ENCODE assay signal across 22 cellular contexts in the genomic region with DNA sequence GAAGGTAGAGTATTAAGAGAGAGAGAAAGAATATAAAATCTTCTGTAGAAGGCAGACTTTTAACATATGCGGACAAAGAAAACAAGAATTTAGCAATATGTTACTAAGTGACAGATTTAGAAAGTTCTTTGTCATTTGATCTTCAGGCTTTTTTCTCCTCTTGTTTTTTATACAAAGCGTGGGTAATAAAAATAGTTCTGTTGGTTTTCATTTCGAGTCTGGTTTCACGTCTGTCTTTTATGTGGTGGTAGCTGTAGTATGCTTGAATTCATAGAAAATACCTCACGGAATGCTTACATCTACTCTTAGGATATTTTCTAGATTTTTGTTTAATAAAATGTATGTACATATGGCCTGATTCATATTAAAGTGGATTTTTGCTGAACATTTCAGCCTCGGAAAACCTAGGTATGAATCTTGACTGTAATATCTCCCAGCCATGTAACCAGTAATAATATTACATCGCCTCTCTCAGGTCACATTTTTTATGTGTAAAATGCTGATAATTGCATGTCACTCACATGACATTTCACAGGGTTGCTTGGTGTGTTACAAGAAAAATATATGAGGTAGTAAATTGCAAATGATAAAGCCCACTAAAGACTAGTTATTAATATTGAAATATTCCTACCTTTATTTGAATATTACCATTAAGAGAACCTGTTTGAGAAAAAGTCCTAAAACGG.
DNase-seq lines count a peak whose midpoint lies in the region; ATAC-seq, FAIRE-seq and TF ChIP-seq lines count a peak whose summit lies in the region.
"Had no signal": no experiment of that assay in that cellular context is flagged by ENCODE, and none has a peak within 500 bp of the region (broad histone marks: within the 10 kb centered on the region; RNA-seq: fewer than 3 reads in every experiment).

No MANE protein-coding gene starts in this region.

- CTCF ChIA-PET in HEK293 (lab: Yijun Ruan, JAX) = no interaction called here

- H3K4me3 ChIP-seq in HEK293 (ENCODE audit: low read depth, low read length) (no peak overlapping the region), neural cell (ENCODE audit: low read length) (peak overlapping the region; percentile 13), ascending aorta (no peak overlapping the region)

- no peak for DNase-seq in GM12891 (ENCODE audit: insufficient read length, low spot score)
- DNase-seq in T1000 (lab: John Stamatoyannopoulos, UW) = no peak
- DNase-seq in ascending aorta (ENCODE audit: low spot score in 2 of 2) = no peak
- DNase-seq in Ammon's horn (ENCODE audit: low spot score) = no peak
- no peak for DNase-seq in CD1c-positive myeloid dendritic cell (ENCODE audit: extremely low spot score)
- DNase-seq: AML-193; CD8-positive, alpha-beta memory T cell; DND-41; GDM1; NCI-H1105 treated with DMSO at 0.1 percent for 48 hours; NCI-H1930; NCI-H2171; NCI-H446 treated with DMSO at 0.1 percent for 48 hours; NCI-H774; SHP77 had no signal

- H2AFZ ChIP-seq in neural cell (ENCODE audit: low read depth, low read length) = no peak overlapping the region

- POLR2A ChIA-PET in HEK293 (lab: Yijun Ruan, JAX) = no interaction called here

- no peaks in the 10 kb centered on the region for H3K27me3 ChIP-seq in neural cell (ENCODE audit: insufficient read depth, low read depth, low read length)
- H3K27me3 ChIP-seq in ascending aorta = no peaks in the 10 kb centered on the region

- H3K4me1 ChIP-seq in HEK293 (ENCODE audit: control insufficient read depth, insufficient read depth, low read length) (peaks cover 15% of the 10 kb centered on the region), ascending aorta (no peaks in the 10 kb centered on the region)

- H3K79me2 ChIP-seq in neural cell (replicated peaks; ENCODE audit: insufficient read depth, low read length) = no peaks in the 10 kb centered on the region

- peak; percentile 53 for TF ChIP-seq RAD21 in neural cell (conservative IDR thresholded peaks at IDR 0.05)

- no peaks in the 10 kb centered on the region for H3K9me2 ChIP-seq in neural cell (ENCODE audit: insufficient read depth, low read length)

- peak overlapping the region; percentile 41 for H3K9ac ChIP-seq in neural cell (ENCODE audit: low read length)

- ATAC-seq in HG03575 (IDR thresholded peaks at IDR 0.05; ENCODE audit: extremely low read depth, insufficient number of reproducible peaks, low FRiP score, unreplicated experiment) = peak; percentile 36
- ATAC-seq: HepG2, SK-N-SH treated with all-trans-retinoic acid at 6 μM for 48 hours had no signal

- no peak for TF ChIP-seq CTCF in HEK293 (tag by site-specific recombination; IDR thresholded peaks at IDR 0.05)
- TF ChIP-seq CTCF in neural cell (IDR thresholded peaks at IDR 0.05; ENCODE audit: poor library complexity, severe bottlenecking) = peak; percentile 41
- no peak for TF ChIP-seq CTCF in ascending aorta (IDR thresholded peaks at IDR 0.05)

- H3K36me3 ChIP-seq in HEK293 (ENCODE audit: control insufficient read depth in 2 of 2, insufficient read depth in 1 of 2, low read length in 2 of 2) (no peaks in the 10 kb centered on the region), neural cell (ENCODE audit: insufficient read depth, low read length) (no peaks in the 10 kb centered on the region), ascending aorta (no peaks in the 10 kb centered on the region)

- no peaks in the 10 kb centered on the region for H3F3A ChIP-seq in neural cell (ENCODE audit: insufficient read depth, low read length, poor library complexity, severe bottlenecking)

- H4K20me1 ChIP-seq in neural cell (ENCODE audit: insufficient read depth) = no peaks in the 10 kb centered on the region

- FAIRE-seq in GM12891 (lab: Jason Lieb, UNC) = peak; percentile 23
- FAIRE-seq: H1, HepG2, RCC 7860 had no signal

- peak; percentile 47 for TF ChIP-seq EP300 in neural cell (conservative IDR thresholded peaks at IDR 0.05; ENCODE audit: poor library complexity, severe bottlenecking)

- H3K4me2 ChIP-seq in neural cell (ENCODE audit: low read length) = peak overlapping the region; percentile 33

- TF ChIP-seq POLR2A in GM12891 (IDR thresholded peaks at IDR 0.05; ENCODE audit: low read depth, low read length) = no peak

- intact Hi-C loops in ascending aorta (cut with DNase I) = no loop called here

- H3K9me3 ChIP-seq in HEK293 (ENCODE audit: control insufficient read depth, insufficient read depth, low read depth, low read length) (no peaks in the 10 kb centered on the region), neural cell (ENCODE audit: low read length) (no peaks in the 10 kb centered on the region), ascending aorta (no peaks in the 10 kb centered on the region)

- H3K27ac ChIP-seq in HEK293 (ENCODE audit: extremely low read depth, low read depth, low read length) = no peak overlapping the region
- H3K27ac ChIP-seq in neural cell (ENCODE audit: low read length) = peak overlapping the region; percentile 85
- H3K27ac ChIP-seq in ascending aorta = no peak overlapping the region

TF ChIP-seq in GM12891, 5 proteins besides CTCF, POLR2A, EP300 and RAD21:
- TF ChIP-seq SPI1 (IDR thresholded peaks at IDR 0.05; ENCODE audit: low read depth, low read length) (no peak), POLR2AphosphoS5 (IDR thresholded peaks at IDR 0.05; ENCODE audit: low read depth, low read length) (no peak), TAF1 (IDR thresholded peaks at IDR 0.05; ENCODE audit: low read depth, low read length) (no peak), POU2F2 (IDR thresholded peaks at IDR 0.05; ENCODE audit: low read depth, low read length) (no peak), PAX5 (IDR thresholded peaks at IDR 0.05; ENCODE audit: insufficient read depth, low read length, severe bottlenecking) (no peak)

TF ChIP-seq in HEK293, 187 proteins besides CTCF, POLR2A, EP300 and RAD21:
- TF ChIP-seq OSR2 (tag by site-specific recombination; IDR thresholded peaks at IDR 0.05) (no peak), ZNF521 (tag by site-specific recombination; IDR thresholded peaks at IDR 0.05) (no peak), REPIN1 (tag by site-specific recombination; IDR thresholded peaks at IDR 0.05; ENCODE audit: low read depth) (no peak), ZIC2 (tag by site-specific recombination; IDR thresholded peaks at IDR 0.05) (no peak), ZNF132 (tag by site-specific recombination; IDR thresholded peaks at IDR 0.05; ENCODE audit: borderline replicate concordance) (no peak), ZNF777 (tag by site-specific recombination; IDR thresholded peaks at IDR 0.05; ENCODE audit: borderline replicate concordance) (no peak), ZNF24 (tag by site-specific recombination; IDR thresholded peaks at IDR 0.05) (no peak)
- TF ChIP-seq, protein P1, sequence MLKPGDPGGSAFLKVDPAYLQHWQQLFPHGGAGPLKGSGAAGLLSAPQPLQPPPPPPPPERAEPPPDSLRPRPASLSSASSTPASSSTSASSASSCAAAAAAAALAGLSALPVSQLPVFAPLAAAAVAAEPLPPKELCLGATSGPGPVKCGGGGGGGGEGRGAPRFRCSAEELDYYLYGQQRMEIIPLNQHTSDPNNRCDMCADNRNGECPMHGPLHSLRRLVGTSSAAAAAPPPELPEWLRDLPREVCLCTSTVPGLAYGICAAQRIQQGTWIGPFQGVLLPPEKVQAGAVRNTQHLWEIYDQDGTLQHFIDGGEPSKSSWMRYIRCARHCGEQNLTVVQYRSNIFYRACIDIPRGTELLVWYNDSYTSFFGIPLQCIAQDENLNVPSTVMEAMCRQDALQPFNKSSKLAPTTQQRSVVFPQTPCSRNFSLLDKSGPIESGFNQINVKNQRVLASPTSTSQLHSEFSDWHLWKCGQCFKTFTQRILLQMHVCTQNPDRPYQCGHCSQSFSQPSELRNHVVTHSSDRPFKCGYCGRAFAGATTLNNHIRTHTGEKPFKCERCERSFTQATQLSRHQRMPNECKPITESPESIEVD (tag by site-specific recombination; IDR thresholded peaks at IDR 0.05) = peak; percentile 35; the same call in 1 of the 2 replicates

TF ChIP-seq in neural cell, 6 proteins besides CTCF, POLR2A, EP300 and RAD21:
- TF ChIP-seq EZH2 (IDR thresholded peaks at IDR 0.05; ENCODE audit: borderline replicate concordance, insufficient read depth, low read length, poor library complexity, severe bottlenecking) (no peak), SMC3 (conservative IDR thresholded peaks at IDR 0.05; ENCODE audit: poor library complexity) (peak; percentile 33), REST (IDR thresholded peaks at IDR 0.05; ENCODE audit: borderline replicate concordance) (no peak), TAF1 (IDR thresholded peaks at IDR 0.05; ENCODE audit: low read depth) (no peak), MXI1 (conservative IDR thresholded peaks at IDR 0.05; ENCODE audit: poor library complexity, severe bottlenecking) (no peak), POLR2AphosphoS5 (IDR thresholded peaks at IDR 0.05) (peak; percentile 50)
